Comparison of ENCODE assay signal across 9 cellular contexts in the genomic region with DNA sequence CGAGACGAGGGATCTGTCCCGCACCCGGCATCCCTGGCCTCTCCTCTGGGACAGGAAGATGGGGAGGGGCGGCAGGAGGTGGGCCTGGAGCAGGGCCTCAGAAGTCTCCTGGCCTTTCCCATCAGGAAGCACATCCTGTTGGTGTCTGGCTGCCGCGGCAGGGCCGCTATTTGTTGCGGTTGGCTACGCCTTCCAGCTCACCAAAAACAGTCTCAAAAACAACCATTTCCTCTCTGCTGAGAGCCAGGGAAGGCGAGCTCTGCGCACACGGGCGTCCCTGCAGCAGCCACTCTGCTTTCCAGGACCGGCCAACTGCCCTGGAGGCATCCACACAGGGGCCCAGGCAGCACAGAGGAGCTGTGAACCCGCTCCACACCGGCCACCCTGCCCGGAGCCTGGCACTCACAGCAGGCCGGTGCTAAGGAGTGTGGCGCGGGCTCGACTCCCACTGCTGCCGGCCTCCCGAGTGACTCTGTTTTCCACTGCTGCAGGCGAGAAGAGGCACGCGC. TPM values are rescaled to one million over a fixed set of nuclear protein-coding genes. Genes with fewer than 3 reads are reported as not detected.
DNase-seq lines count a peak whose midpoint lies in the region; ATAC-seq and TF ChIP-seq lines count a peak whose summit lies in the region.
"Had no signal": no experiment of that assay in that cellular context is flagged by ENCODE, and none has a peak within 500 bp of the region (broad histone marks: within the 10 kb centered on the region; RNA-seq: fewer than 3 reads in every experiment).

TMEM204 (plus strand) TSS at position 224 of the 509 bp plus-strand sequence. CDS start 610 bp downstream, outside the sequence.

- peak within 1 kb of the TSS; percentile 99 for H3K4me3 Mint-ChIP-seq in activated naive CD8-positive, alpha-beta T cell
- peak within 1 kb of the TSS; percentile 64 to 78 for H3K4me3 Mint-ChIP-seq in stimulated activated naive B cell treated with anti-CD40 and anti-IgM and Interleukin-4, amounts not matched to agents 10 μg/mL and 1 μg/mL and 100 μg/mL, for 72 hours

- no peak within 1 kb of the TSS for H2AFZ ChIP-seq in hepatocyte

- H4K20me1 ChIP-seq in hepatocyte (ENCODE audit: insufficient read depth, poor library complexity, severe bottlenecking): no peaks in the 10 kb centered on the region

- DNase-seq in HCEC 1CT (peak; percentile 68), hepatocyte (ENCODE audit: low spot score) (no peak), HPDE6-E6E7 (ENCODE audit: extremely low spot score) (no peak), SHP77 (lab: John Stamatoyannopoulos, UW) (no peak)
- no peak for DNase-seq in stimulated activated naive B cell treated with anti-CD40 and anti-IgM and Interleukin-4, amounts not matched to agents 10 μg/mL and 1 μg/mL and 100 μg/mL, for 72 hours

- peak within 1 kb of the TSS; percentile 97 for H3K27ac ChIP-seq in hepatocyte

- no peaks in the 10 kb centered on the region for H3K9me3 ChIP-seq in hepatocyte (ENCODE audit: low read depth)

- H3K9me3 Mint-ChIP-seq in activated naive CD8-positive, alpha-beta T cell (ENCODE audit: low read depth): no peaks in the 10 kb centered on the region
- H3K9me3 Mint-ChIP-seq in stimulated activated naive B cell treated with anti-CD40 and anti-IgM and Interleukin-4, amounts not matched to agents 10 μg/mL and 1 μg/mL and 100 μg/mL, for 72 hours: no peaks in the 10 kb centered on the region

- H3K4me3 ChIP-seq in hepatocyte: no peak within 1 kb of the TSS

- H3K27me3 ChIP-seq in hepatocyte: no peaks in the 10 kb centered on the region

- H3K27me3 Mint-ChIP-seq in activated naive CD8-positive, alpha-beta T cell: no peaks in the 10 kb centered on the region
- peaks cover 0 to 32% of the 10 kb centered on the region in 2 donors for H3K27me3 Mint-ChIP-seq in stimulated activated naive B cell treated with anti-CD40 and anti-IgM and Interleukin-4, amounts not matched to agents 10 μg/mL and 1 μg/mL and 100 μg/mL, for 72 hours

- peaks cover 50% of the 10 kb centered on the region for H3K4me1 ChIP-seq in hepatocyte (ENCODE audit: insufficient read depth)

- peaks cover 5% of the 10 kb centered on the region for H3K36me3 Mint-ChIP-seq in activated naive CD8-positive, alpha-beta T cell
- peaks cover 0 to 13% of the 10 kb centered on the region in 2 donors for H3K36me3 Mint-ChIP-seq in stimulated activated naive B cell treated with anti-CD40 and anti-IgM and Interleukin-4, amounts not matched to agents 10 μg/mL and 1 μg/mL and 100 μg/mL, for 72 hours

- H3K36me3 ChIP-seq in hepatocyte (replicated peaks; ENCODE audit: insufficient read depth, low read depth): no peaks in the 10 kb centered on the region

- peaks cover 34% of the 10 kb centered on the region for H3K4me1 Mint-ChIP-seq in activated naive CD8-positive, alpha-beta T cell (ENCODE audit: low read depth)
- peaks cover 28 to 32% of the 10 kb centered on the region in 2 donors for H3K4me1 Mint-ChIP-seq in stimulated activated naive B cell treated with anti-CD40 and anti-IgM and Interleukin-4, amounts not matched to agents 10 μg/mL and 1 μg/mL and 100 μg/mL, for 72 hours

- 70% methylated on average over 26 of the region's 27 CpGs for WGBS in hepatocyte (ENCODE audit: low lambda C conversion rate, missing lambda C conversion rate)

- no peak for TF ChIP-seq CTCF in hepatocyte (IDR thresholded peaks at IDR 0.05; ENCODE audit: poor library complexity)

- no peaks in the 10 kb centered on the region for H3K9me2 ChIP-seq in hepatocyte (replicated peaks; ENCODE audit: insufficient read depth)

- H3K27ac Mint-ChIP-seq in activated naive CD8-positive, alpha-beta T cell: peak within 1 kb of the TSS; percentile 99
- peak within 1 kb of the TSS; percentile 84 for H3K27ac Mint-ChIP-seq in stimulated activated naive B cell treated with anti-CD40 and anti-IgM and Interleukin-4, amounts not matched to agents 10 μg/mL and 1 μg/mL and 100 μg/mL, for 72 hours

- peak; percentile 38 to 55 for ATAC-seq in stimulated activated naive B cell treated with anti-CD40 and anti-IgM and Interleukin-4, amounts not matched to agents 10 μg/mL and 1 μg/mL and 100 μg/mL, for 72 hours (replicated peaks)
- ATAC-seq in GM19455 (IDR thresholded peaks at IDR 0.05; ENCODE audit: unreplicated experiment) (no peak), HG03565 (IDR thresholded peaks at IDR 0.05; ENCODE audit: unreplicated experiment) (no peak)

- H3K79me2 ChIP-seq in hepatocyte: peaks cover 8% of the 10 kb centered on the region

- peak within 1 kb of the TSS; percentile 71 for H3K4me2 ChIP-seq in hepatocyte

RNA-seq across cellular contexts. Expression of gene TMEM204, which starts in this region (rescaled TPM):
- 4.7 and 5.4 TPM in 2 replicates for total RNA-seq in hepatocyte
- 2.7 and 4.3 TPM in 2 replicates for polyA plus RNA-seq in hepatocyte
- total RNA-seq: LHCN-M2 had no signal

Comparison
In these comparisons a context has a peak if more than half of its experiments do, and no peak if none do; other contexts are left out.
1. ATAC-seq: peak in stimulated activated naive B cell treated with anti-CD40 and anti-IgM and Interleukin-4, amounts not matched to agents 10 μg/mL and 1 μg/mL and 100 μg/mL, for 72 hours (2 of 2); none in GM19455 (single experiment) and HG03565 (single experiment).